In the genomic region with DNA sequence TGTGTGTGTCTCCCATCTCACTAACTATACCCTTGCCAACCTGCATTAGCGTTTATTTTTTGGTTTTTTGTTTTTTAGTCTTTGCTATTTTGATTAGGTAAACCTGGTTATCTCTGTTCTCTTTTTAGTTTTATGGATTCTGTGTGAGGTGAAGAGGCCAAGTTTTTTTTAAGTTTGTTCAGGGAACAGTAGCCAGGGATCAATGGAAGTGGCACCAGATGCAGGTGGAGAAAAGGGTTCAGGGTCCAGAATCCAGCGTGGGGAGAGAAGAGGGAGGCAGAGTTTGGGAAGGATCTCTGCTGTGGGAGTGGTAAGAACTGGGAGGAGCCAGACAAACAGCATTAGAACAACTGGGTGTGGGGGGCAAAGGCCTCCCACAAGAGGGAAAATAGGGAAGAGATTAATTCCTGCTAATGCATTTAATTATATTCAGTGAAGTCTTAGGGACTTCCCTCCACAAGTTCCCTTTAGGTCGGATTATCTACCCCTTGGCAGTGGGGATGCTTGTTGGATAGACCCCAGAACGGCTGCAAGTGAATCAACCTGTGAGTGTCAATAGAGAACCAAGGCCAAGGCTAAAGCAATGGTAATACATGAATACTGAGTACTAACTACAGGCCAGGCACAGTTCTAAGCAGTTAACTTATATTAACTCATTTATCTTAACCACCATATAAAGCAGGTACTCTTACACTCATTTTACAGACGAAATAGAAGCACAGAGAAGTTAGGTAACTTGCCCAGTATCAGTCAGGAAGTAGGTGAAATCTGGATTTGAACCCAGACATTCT, we compare ENCODE assay signal across 9 cellular contexts. TPM values are rescaled to one million over a fixed set of nuclear protein-coding genes. Genes with fewer than 3 reads are reported as not detected.
A peak's percentile ranks its signal among the peaks of the same experiment; 100 is the strongest.
DNase-seq lines count a peak whose midpoint lies in the region; ATAC-seq and TF ChIP-seq lines count a peak whose summit lies in the region.
"Had no signal": no experiment of that assay in that cellular context is flagged by ENCODE, and none has a peak within 500 bp of the region (broad histone marks: within the 10 kb centered on the region; RNA-seq: fewer than 3 reads in every experiment).

No MANE protein-coding gene starts in this region.

- H3K27ac ChIP-seq in C4-2B (peak overlapping the region; percentile 96), KOPT-K1 (ENCODE audit: low read depth, low read length, poor library complexity, severe bottlenecking) (peak overlapping the region; percentile 93), coronary artery (peak overlapping the region; percentile 57 to 88)

- H3K9me3 ChIP-seq in KOPT-K1 (ENCODE audit: insufficient read depth, low read length, poor library complexity, severe bottlenecking), result no peaks in the 10 kb centered on the region

- peak overlapping the region; percentile 92 for H3K4me3 Mint-ChIP-seq in natural killer cell treated with Interleukin-12 subunit alpha and Interleukin-12 subunit beta and Interleukin-15 and Interleukin-18, amount 100 ng/mL, for 72 hours

- peak overlapping the region; percentile 90 to 97 for H3K27ac Mint-ChIP-seq in natural killer cell treated with Interleukin-12 subunit alpha and Interleukin-12 subunit beta and Interleukin-15 and Interleukin-18, amount 100 ng/mL, for 72 hours

- no peaks in the 10 kb centered on the region for H3K36me3 Mint-ChIP-seq in natural killer cell treated with Interleukin-12 subunit alpha and Interleukin-12 subunit beta and Interleukin-15 and Interleukin-18, amount 100 ng/mL, for 72 hours

- H3K9me3 Mint-ChIP-seq in natural killer cell treated with Interleukin-12 subunit alpha and Interleukin-12 subunit beta and Interleukin-15 and Interleukin-18, amount 100 ng/mL, for 72 hours, result no peaks in the 10 kb centered on the region

- peaks cover 47 to 58% of the 10 kb centered on the region in 2 donors for H3K4me1 Mint-ChIP-seq in natural killer cell treated with Interleukin-12 subunit alpha and Interleukin-12 subunit beta and Interleukin-15 and Interleukin-18, amount 100 ng/mL, for 72 hours (ENCODE audit: low read depth in 2 of 2)

- H3K4me3 ChIP-seq in coronary artery, result peak overlapping the region; percentile 73

- peaks cover 0 to 3% of the 10 kb centered on the region in 2 donors for H3K27me3 Mint-ChIP-seq in natural killer cell treated with Interleukin-12 subunit alpha and Interleukin-12 subunit beta and Interleukin-15 and Interleukin-18, amount 100 ng/mL, for 72 hours

- no peak for DNase-seq in coronary artery (ENCODE audit: low spot score)
- DNase-seq in natural killer cell treated with Interleukin-12 subunit alpha and Interleukin-12 subunit beta and Interleukin-15 and Interleukin-18, amount 100 ng/mL, for 72 hours (ENCODE audit: low spot score), result no peak
- no peak for DNase-seq in NCI-H2029 treated with DMSO at 0.1 percent for 48 hours (lab: John Stamatoyannopoulos, UW)
- DNase-seq in COLO829 (ENCODE audit: low spot score), result no peak

- no peak for ATAC-seq in natural killer cell treated with Interleukin-12 subunit alpha and Interleukin-12 subunit beta and Interleukin-15 and Interleukin-18, amount 100 ng/mL, for 72 hours
- ATAC-seq in HG03045 (IDR thresholded peaks at IDR 0.05; ENCODE audit: unreplicated experiment) (no peak), HG03442 (IDR thresholded peaks at IDR 0.05; ENCODE audit: unreplicated experiment) (no peak)

- H3K36me3 ChIP-seq in KOPT-K1 (ENCODE audit: insufficient read depth, low read length), result no peaks in the 10 kb centered on the region

- no peak for TF ChIP-seq CTCF in C4-2B (conservative IDR thresholded peaks at IDR 0.05)
- no peak for TF ChIP-seq CTCF in coronary artery (IDR thresholded peaks at IDR 0.05)

RNA-seq across cellular contexts. Expression of gene GNAT2, which starts 0.6 kb away (rescaled TPM):
- total RNA-seq in natural killer cell treated with Interleukin-12 subunit alpha and Interleukin-12 subunit beta and Interleukin-15 and Interleukin-18, amount 100 ng/mL, for 72 hours, result under 1 TPM in 1 of 2 donors, not detected in 1; 0.64 TPM
- total RNA-seq: T-helper 1 cell treated with Interleukin-12 subunit alpha and Interleukin-12 subunit beta and Interleukin-4 antibody, amounts not matched to agents 30 ng/mL and 1 ng/mL, for 36 hours had no signal

RNA-seq across cellular contexts. Expression of gene AMPD2, which starts 0.8 kb away (rescaled TPM):
- 100 to 1,000 TPM in 1 of 2 donors, 10 to 100 TPM in 1; 79.0 to 144 TPM for total RNA-seq in natural killer cell treated with Interleukin-12 subunit alpha and Interleukin-12 subunit beta and Interleukin-15 and Interleukin-18, amount 100 ng/mL, for 72 hours

RNA-seq across cellular contexts. Expression of gene GSTM4, which starts 37.1 kb away (rescaled TPM):
- total RNA-seq in natural killer cell treated with Interleukin-12 subunit alpha and Interleukin-12 subunit beta and Interleukin-15 and Interleukin-18, amount 100 ng/mL, for 72 hours, result 10 to 100 TPM in 1 of 2 donors, 1 to 10 TPM in 1; 8.4 to 25.1 TPM

RNA-seq across cellular contexts. Expression of gene GSTM2, which starts 49.0 kb away (rescaled TPM):
- 10 to 100 TPM in 1 of 2 donors, 1 to 10 TPM in 1; 3.6 to 10.8 TPM for total RNA-seq in natural killer cell treated with Interleukin-12 subunit alpha and Interleukin-12 subunit beta and Interleukin-15 and Interleukin-18, amount 100 ng/mL, for 72 hours
